In the genomic region with DNA sequence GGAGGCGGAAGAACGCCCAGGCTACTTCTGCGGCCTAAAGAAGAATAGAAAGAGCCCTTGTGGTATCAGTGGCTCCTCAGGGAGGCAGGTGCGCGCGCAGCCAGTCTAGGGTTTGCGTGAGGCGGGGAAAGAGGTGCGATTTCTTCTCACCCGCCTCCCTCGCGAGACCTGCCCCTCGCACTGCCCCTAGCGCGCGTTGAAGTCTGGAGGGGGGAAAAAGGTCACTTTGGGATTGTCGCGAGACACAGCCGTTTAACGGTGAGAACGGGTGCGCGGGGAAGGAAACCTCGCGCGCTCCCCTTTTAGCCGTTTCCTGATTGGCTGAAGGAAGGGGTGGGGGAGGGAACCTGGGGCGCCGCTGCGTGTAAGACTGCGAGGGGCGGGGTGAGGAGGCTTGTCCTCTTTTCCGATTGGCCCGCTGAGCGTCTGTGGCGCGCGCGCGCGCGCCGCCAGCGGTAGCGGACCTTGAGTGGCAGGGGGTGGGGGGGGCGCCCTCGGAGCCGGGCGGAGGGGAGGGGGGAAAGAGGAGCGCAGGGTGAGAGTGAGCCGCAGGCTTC, we compare ENCODE assay signal across 8 cellular contexts. TPM values are rescaled to one million over a fixed set of nuclear protein-coding genes. Genes with fewer than 3 reads are reported as not detected.
DNase-seq lines count a peak whose midpoint lies in the region; ATAC-seq and TF ChIP-seq lines count a peak whose summit lies in the region.

A gene with protein sequence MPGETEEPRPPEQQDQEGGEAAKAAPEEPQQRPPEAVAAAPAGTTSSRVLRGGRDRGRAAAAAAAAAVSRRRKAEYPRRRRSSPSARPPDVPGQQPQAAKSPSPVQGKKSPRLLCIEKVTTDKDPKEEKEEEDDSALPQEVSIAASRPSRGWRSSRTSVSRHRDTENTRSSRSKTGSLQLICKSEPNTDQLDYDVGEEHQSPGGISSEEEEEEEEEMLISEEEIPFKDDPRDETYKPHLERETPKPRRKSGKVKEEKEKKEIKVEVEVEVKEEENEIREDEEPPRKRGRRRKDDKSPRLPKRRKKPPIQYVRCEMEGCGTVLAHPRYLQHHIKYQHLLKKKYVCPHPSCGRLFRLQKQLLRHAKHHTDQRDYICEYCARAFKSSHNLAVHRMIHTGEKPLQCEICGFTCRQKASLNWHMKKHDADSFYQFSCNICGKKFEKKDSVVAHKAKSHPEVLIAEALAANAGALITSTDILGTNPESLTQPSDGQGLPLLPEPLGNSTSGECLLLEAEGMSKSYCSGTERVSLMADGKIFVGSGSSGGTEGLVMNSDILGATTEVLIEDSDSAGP (plus strand): TSS at position 429 of the 557 bp plus-strand sequence. CDS start 219 bp downstream, outside the sequence.

- H3K4me1 ChIP-seq in KMS-11 (ENCODE audit: low read depth, poor library complexity, severe bottlenecking), result peaks cover 67% of the 10 kb centered on the region
- H3K4me1 ChIP-seq in Panc1 (ENCODE audit: control insufficient read depth, insufficient read depth, low read length), result peaks cover 45% of the 10 kb centered on the region

- peak within 1 kb of the TSS; percentile 100 for H3K9ac ChIP-seq in KMS-11

- H3K27ac Mint-ChIP-seq in activated T-cell treated with anti-CD3 and anti-CD28 coated beads, Interleukin-2, amount 50 U/mL, for 24 hours, result peak within 1 kb of the TSS; percentile 100

- TF ChIP-seq POLR2A in erythroblast (IDR thresholded peaks at IDR 0.05; ENCODE audit: low read length), result no peak

- ATAC-seq in GM21619 (IDR thresholded peaks at IDR 0.05; ENCODE audit: unreplicated experiment), result peak; percentile 27
- ATAC-seq in Panc1, result peak; percentile 82

- no peaks in the 10 kb centered on the region for H4K20me1 ChIP-seq in KMS-11 (ENCODE audit: insufficient read depth)

- POLR2A ChIA-PET in Panc1 (lab: Charles Lee), result interaction anchor here (0.6 kb wide), 1 partner anchor 51 kb away, joined by 4 read pairs; no protein-coding TSS in a partner anchor

- TF ChIP-seq CTCF in KMS-11 (conservative IDR thresholded peaks at IDR 0.05; ENCODE audit: low read depth, low read length) (no peak), Panc1 (IDR thresholded peaks at IDR 0.05) (no peak)

- H3K9me3 Mint-ChIP-seq in activated T-cell treated with anti-CD3 and anti-CD28 coated beads, Interleukin-2, amount 50 U/mL, for 24 hours, result no peaks in the 10 kb centered on the region

- H3K4me1 Mint-ChIP-seq in activated T-cell treated with anti-CD3 and anti-CD28 coated beads, Interleukin-2, amount 50 U/mL, for 24 hours (ENCODE audit: low read depth), result peaks cover 54% of the 10 kb centered on the region

- no peaks in the 10 kb centered on the region for H3K27me3 ChIP-seq in KMS-11 (ENCODE audit: insufficient read depth, low read depth)
- H3K27me3 ChIP-seq in Panc1 (ENCODE audit: control insufficient read depth, insufficient read depth, low read length), result no peaks in the 10 kb centered on the region

- H3K36me3 Mint-ChIP-seq in activated T-cell treated with anti-CD3 and anti-CD28 coated beads, Interleukin-2, amount 50 U/mL, for 24 hours (ENCODE audit: low read depth), result peaks cover 76% of the 10 kb centered on the region

- BruUV-seq in Panc1 (replicated peaks; lab: Mats Ljungman, UMichigan), result no TSS peak

- H2AFZ ChIP-seq in KMS-11 (ENCODE audit: low read depth), result peak within 1 kb of the TSS; percentile 38; the same call in 1 of the 2 replicates

- peak within 1 kb of the TSS; percentile 90 for H3K4me3 Mint-ChIP-seq in activated T-cell treated with anti-CD3 and anti-CD28 coated beads, Interleukin-2, amount 50 U/mL, for 24 hours

- no peaks in the 10 kb centered on the region for H3K27me3 Mint-ChIP-seq in activated T-cell treated with anti-CD3 and anti-CD28 coated beads, Interleukin-2, amount 50 U/mL, for 24 hours

- DNase-seq in DMS 273 treated with DMSO at 0.1 percent for 48 hours (lab: John Stamatoyannopoulos, UW) (peak; percentile 89), Panc1 (ENCODE audit: low read depth, low spot score) (peak; percentile 88), erythroblast (lab: John Stamatoyannopoulos, UW) (peak; percentile 99), mucosa of gallbladder (ENCODE audit: low spot score) (peak; percentile 98)
- DNase-seq in activated T-cell treated with anti-CD3 and anti-CD28 coated beads, Interleukin-2, amount 50 U/mL, for 24 hours, result peak; percentile 94
- DNase-seq in stimulated activated CD8-positive, alpha-beta memory T cell treated with anti-CD3 and anti-CD28 coated beads, Interleukin-4, amount 100 ng/mL, for 24 hours (ENCODE audit: low read depth), result peak; percentile 94

- intact Hi-C loops in Panc1 (cut with micrococcal nuclease; ENCODE audit: unreplicated experiment), result loop anchor here (10.0 kb wide), 1 partner anchor 96 kb away; no protein-coding TSS in a partner anchor

- peak within 1 kb of the TSS; percentile 92 for H3K4me2 ChIP-seq in KMS-11

- in situ Hi-C loops in Panc1 (cut with HindIII; ENCODE audit: low pct_unique_long_range_greater_than_20kb, low sequenced_read_pairs), result no loop called here

- no peak within 1 kb of the TSS for H3K4me3 ChIP-seq in KMS-11 (IDR thresholded peaks at IDR 0.05; ENCODE audit: insufficient read depth, low read depth, low read length)
- H3K4me3 ChIP-seq in Panc1 (ENCODE audit: low read depth in 2 of 2, low read length in 2 of 2), result peak within 1 kb of the TSS; percentile 92 to 94

- H3K27ac ChIP-seq in KMS-11 (peak within 1 kb of the TSS; percentile 100), Panc1 (ENCODE audit: low read length) (peak within 1 kb of the TSS; percentile 100)

- H3K79me2 ChIP-seq in KMS-11 (ENCODE audit: insufficient read depth, low read depth), result peaks cover 54% of the 10 kb centered on the region

- CTCF ChIA-PET in Panc1 (lab: Charles Lee), result no interaction called here

- H3K9me3 ChIP-seq in Panc1 (ENCODE audit: control insufficient read depth, insufficient read depth, low read depth, low read length), result no peaks in the 10 kb centered on the region

- H3K36me3 ChIP-seq in KMS-11 (ENCODE audit: insufficient read depth) (no peaks in the 10 kb centered on the region), Panc1 (ENCODE audit: control insufficient read depth, insufficient read depth, low read length) (peaks cover 12% of the 10 kb centered on the region)

RNA-seq across cellular contexts. Expression of the gene that starts here (rescaled TPM):
- 80.4 TPM for total RNA-seq in Panc1 (2021; ENCODE audit: unreplicated experiment)
- 31.9 TPM for polyA plus RNA-seq in Panc1 (2012; ENCODE audit: insufficient read length)
- total RNA-seq in mucosa of gallbladder, result 46.9 TPM
